Comparison of ENCODE assay signal across 1 cellular context in the genomic region with DNA sequence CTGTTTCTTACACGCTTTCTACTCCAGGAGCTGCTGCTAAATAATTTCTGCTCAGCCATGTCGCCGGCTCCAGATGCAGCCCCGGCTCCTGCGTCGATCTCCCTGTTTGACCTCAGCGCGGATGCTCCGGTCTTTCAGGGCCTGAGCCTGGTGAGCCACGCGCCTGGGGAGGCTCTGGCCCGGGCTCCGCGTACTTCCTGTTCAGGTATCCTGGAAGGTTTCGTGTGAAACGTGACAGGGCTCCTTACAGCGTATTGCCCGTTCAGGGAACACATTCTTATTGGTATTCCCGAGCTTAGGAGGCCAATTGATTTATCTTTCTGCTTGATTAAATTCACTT.
TF ChIP-seq lines count a peak whose summit lies in the region.

No MANE protein-coding gene starts in this region.

TF ChIP-seq in HepG2, 621 proteins besides CTCF, POLR2A, EP300 and RAD21 (continued from another document and continues in another):
- TF ChIP-seq, protein P1, sequence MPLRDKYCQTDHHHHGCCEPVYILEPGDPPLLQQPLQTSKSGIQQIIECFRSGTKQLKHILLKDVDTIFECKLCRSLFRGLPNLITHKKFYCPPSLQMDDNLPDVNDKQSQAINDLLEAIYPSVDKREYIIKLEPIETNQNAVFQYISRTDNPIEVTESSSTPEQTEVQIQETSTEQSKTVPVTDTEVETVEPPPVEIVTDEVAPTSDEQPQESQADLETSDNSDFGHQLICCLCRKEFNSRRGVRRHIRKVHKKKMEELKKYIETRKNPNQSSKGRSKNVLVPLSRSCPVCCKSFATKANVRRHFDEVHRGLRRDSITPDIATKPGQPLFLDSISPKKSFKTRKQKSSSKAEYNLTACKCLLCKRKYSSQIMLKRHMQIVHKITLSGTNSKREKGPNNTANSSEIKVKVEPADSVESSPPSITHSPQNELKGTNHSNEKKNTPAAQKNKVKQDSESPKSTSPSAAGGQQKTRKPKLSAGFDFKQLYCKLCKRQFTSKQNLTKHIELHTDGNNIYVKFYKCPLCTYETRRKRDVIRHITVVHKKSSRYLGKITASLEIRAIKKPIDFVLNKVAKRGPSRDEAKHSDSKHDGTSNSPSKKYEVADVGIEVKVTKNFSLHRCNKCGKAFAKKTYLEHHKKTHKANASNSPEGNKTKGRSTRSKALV (CRISPR knock-in tag; IDR thresholded peaks at IDR 0.05) = peak; percentile 77; the same call in 1 of the 2 replicates
- TF ChIP-seq, protein P2, sequence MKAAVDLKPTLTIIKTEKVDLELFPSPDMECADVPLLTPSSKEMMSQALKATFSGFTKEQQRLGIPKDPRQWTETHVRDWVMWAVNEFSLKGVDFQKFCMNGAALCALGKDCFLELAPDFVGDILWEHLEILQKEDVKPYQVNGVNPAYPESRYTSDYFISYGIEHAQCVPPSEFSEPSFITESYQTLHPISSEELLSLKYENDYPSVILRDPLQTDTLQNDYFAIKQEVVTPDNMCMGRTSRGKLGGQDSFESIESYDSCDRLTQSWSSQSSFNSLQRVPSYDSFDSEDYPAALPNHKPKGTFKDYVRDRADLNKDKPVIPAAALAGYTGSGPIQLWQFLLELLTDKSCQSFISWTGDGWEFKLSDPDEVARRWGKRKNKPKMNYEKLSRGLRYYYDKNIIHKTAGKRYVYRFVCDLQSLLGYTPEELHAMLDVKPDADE (CRISPR knock-in tag; IDR thresholded peaks at IDR 0.05) = 0 out of 2 replicates have a peak, but pooled peaks have one; percentile 48
- TF ChIP-seq ZNF225 (CRISPR knock-in tag; IDR thresholded peaks at IDR 0.05) (peak; percentile 41; the same call in 1 of the 2 replicates), MIER2 (CRISPR knock-in tag; IDR thresholded peaks at IDR 0.05) (no peak), FIP1L1 (IDR thresholded peaks at IDR 0.05; ENCODE audit: borderline replicate concordance, insufficient read depth, low read depth, low read length) (no peak), PHF20 (CRISPR knock-in tag; IDR thresholded peaks at IDR 0.05) (0 out of 2 replicates have a peak, but pooled peaks have one; percentile 34), ZNF446 (CRISPR knock-in tag; IDR thresholded peaks at IDR 0.05) (no peak), ZNF841 (CRISPR knock-in tag; IDR thresholded peaks at IDR 0.05; ENCODE audit: borderline replicate concordance) (no peak), MTF2 (CRISPR knock-in tag; IDR thresholded peaks at IDR 0.05; ENCODE audit: borderline replicate concordance) (no peak), ZNF709 (CRISPR knock-in tag; IDR thresholded peaks at IDR 0.05) (no peak), SETDB1 (CRISPR knock-in tag; IDR thresholded peaks at IDR 0.05; ENCODE audit: borderline replicate concordance) (no peak), XBP1 (CRISPR knock-in tag; IDR thresholded peaks at IDR 0.05) (no peak), CBFB (CRISPR knock-in tag; IDR thresholded peaks at IDR 0.05) (no peak), ZFP90 (CRISPR knock-in tag; IDR thresholded peaks at IDR 0.05; ENCODE audit: borderline replicate concordance) (peak; percentile 66), NFE2L1 (CRISPR knock-in tag; IDR thresholded peaks at IDR 0.05; ENCODE audit: borderline replicate concordance) (no peak), NR2F6 (IDR thresholded peaks at IDR 0.05) (no peak), NR2F6 (CRISPR knock-in tag; IDR thresholded peaks at IDR 0.05) (no peak), ZSCAN29 (CRISPR knock-in tag; conservative IDR thresholded peaks at IDR 0.05) (no peak), ZNF251 (CRISPR knock-in tag; IDR thresholded peaks at IDR 0.05) (no peak), MBNL3 (CRISPR knock-in tag; conservative IDR thresholded peaks at IDR 0.05) (no peak), RBAK (CRISPR knock-in tag; IDR thresholded peaks at IDR 0.05) (no peak), ARNT2 (CRISPR knock-in tag; IDR thresholded peaks at IDR 0.05; ENCODE audit: low read depth) (peak; percentile 71), ZNF543 (CRISPR knock-in tag; IDR thresholded peaks at IDR 0.05) (no peak; the same call in 1 of the 2 replicates), ZSCAN9 (CRISPR knock-in tag; IDR thresholded peaks at IDR 0.05; ENCODE audit: borderline replicate concordance) (no peak), AGO1 (IDR thresholded peaks at IDR 0.05; ENCODE audit: low read depth, low read length, poor library complexity, severe bottlenecking) (peak; percentile 8), MEIS2 (CRISPR knock-in tag; IDR thresholded peaks at IDR 0.05) (no peak), MAF1 (CRISPR knock-in tag; IDR thresholded peaks at IDR 0.05; ENCODE audit: borderline replicate concordance) (peak; percentile 57; the same call in 1 of the 2 replicates), ZFY (CRISPR knock-in tag; IDR thresholded peaks at IDR 0.05) (peak; percentile 42; the same call in 1 of the 2 replicates), BCL6 (CRISPR knock-in tag; IDR thresholded peaks at IDR 0.05) (0 out of 2 replicates have a peak, but pooled peaks have one; percentile 12), IRX3 (CRISPR knock-in tag; IDR thresholded peaks at IDR 0.05; ENCODE audit: borderline replicate concordance, low read depth) (no peak), ZNF367 (CRISPR knock-in tag; IDR thresholded peaks at IDR 0.05; ENCODE audit: borderline replicate concordance) (0 out of 2 replicates have a peak, but pooled peaks have one; percentile 15), NFKB2 (CRISPR knock-in tag; IDR thresholded peaks at IDR 0.05; ENCODE audit: borderline replicate concordance) (peak; percentile 52; the same call in 1 of the 2 replicates), ZNF24 (IDR thresholded peaks at IDR 0.05) (no peak), RARA (CRISPR knock-in tag; IDR thresholded peaks at IDR 0.05) (0 out of 2 replicates have a peak, but pooled peaks have one; percentile 12), ZNF232 (CRISPR knock-in tag; IDR thresholded peaks at IDR 0.05; ENCODE audit: borderline replicate concordance) (no peak), MAFK (conservative IDR thresholded peaks at IDR 0.05 in 1 of 2, IDR thresholded peaks at IDR 0.05 in 1 of 2; ENCODE audit: low read length in 2 of 2) (no peak), SMAD9 (CRISPR knock-in tag; IDR thresholded peaks at IDR 0.05) (no peak)
- TF ChIP-seq, protein P3, sequence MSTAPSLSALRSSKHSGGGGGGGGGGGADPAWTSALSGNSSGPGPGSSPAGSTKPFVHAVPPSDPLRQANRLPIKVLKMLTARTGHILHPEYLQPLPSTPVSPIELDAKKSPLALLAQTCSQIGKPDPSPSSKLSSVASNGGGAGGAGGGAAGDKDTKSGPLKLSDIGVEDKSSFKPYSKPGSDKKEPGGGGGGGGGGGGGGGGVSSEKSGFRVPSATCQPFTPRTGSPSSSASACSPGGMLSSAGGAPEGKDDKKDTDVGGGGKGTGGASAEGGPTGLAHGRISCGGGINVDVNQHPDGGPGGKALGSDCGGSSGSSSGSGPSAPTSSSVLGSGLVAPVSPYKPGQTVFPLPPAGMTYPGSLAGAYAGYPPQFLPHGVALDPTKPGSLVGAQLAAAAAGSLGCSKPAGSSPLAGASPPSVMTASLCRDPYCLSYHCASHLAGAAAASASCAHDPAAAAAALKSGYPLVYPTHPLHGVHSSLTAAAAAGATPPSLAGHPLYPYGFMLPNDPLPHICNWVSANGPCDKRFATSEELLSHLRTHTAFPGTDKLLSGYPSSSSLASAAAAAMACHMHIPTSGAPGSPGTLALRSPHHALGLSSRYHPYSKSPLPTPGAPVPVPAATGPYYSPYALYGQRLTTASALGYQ (CRISPR knock-in tag; IDR thresholded peaks at IDR 0.05) = peak; percentile 78
- TF ChIP-seq, protein P4, sequence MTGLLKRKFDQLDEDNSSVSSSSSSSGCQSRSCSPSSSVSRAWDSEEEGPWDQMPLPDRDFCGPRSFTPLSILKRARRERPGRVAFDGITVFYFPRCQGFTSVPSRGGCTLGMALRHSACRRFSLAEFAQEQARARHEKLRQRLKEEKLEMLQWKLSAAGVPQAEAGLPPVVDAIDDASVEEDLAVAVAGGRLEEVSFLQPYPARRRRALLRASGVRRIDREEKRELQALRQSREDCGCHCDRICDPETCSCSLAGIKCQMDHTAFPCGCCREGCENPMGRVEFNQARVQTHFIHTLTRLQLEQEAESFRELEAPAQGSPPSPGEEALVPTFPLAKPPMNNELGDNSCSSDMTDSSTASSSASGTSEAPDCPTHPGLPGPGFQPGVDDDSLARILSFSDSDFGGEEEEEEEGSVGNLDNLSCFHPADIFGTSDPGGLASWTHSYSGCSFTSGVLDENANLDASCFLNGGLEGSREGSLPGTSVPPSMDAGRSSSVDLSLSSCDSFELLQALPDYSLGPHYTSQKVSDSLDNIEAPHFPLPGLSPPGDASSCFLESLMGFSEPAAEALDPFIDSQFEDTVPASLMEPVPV (CRISPR knock-in tag; IDR thresholded peaks at IDR 0.05) = peak; percentile 39; the same call in 1 of the 2 replicates
- TF ChIP-seq, protein P5, sequence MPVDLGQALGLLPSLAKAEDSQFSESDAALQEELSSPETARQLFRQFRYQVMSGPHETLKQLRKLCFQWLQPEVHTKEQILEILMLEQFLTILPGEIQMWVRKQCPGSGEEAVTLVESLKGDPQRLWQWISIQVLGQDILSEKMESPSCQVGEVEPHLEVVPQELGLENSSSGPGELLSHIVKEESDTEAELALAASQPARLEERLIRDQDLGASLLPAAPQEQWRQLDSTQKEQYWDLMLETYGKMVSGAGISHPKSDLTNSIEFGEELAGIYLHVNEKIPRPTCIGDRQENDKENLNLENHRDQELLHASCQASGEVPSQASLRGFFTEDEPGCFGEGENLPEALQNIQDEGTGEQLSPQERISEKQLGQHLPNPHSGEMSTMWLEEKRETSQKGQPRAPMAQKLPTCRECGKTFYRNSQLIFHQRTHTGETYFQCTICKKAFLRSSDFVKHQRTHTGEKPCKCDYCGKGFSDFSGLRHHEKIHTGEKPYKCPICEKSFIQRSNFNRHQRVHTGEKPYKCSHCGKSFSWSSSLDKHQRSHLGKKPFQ (CRISPR knock-in tag; IDR thresholded peaks at IDR 0.05; ENCODE audit: insufficient replicate concordance) = no peak
- TF ChIP-seq, protein P6, sequence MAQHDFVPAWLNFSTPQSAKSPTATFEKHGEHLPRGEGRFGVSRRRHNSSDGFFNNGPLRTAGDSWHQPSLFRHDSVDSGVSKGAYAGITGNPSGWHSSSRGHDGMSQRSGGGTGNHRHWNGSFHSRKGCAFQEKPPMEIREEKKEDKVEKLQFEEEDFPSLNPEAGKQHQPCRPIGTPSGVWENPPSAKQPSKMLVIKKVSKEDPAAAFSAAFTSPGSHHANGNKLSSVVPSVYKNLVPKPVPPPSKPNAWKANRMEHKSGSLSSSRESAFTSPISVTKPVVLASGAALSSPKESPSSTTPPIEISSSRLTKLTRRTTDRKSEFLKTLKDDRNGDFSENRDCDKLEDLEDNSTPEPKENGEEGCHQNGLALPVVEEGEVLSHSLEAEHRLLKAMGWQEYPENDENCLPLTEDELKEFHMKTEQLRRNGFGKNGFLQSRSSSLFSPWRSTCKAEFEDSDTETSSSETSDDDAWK (CRISPR knock-in tag; IDR thresholded peaks at IDR 0.05) = no peak
- TF ChIP-seq, protein P7, sequence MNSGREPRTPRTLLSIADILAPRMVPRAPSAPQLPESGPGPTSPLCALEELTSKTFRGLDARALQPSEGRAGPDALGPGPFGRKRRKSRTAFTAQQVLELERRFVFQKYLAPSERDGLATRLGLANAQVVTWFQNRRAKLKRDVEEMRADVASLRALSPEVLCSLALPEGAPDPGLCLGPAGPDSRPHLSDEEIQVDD (CRISPR knock-in tag; IDR thresholded peaks at IDR 0.05; ENCODE audit: borderline replicate concordance) = no peak
- TF ChIP-seq, protein P8, sequence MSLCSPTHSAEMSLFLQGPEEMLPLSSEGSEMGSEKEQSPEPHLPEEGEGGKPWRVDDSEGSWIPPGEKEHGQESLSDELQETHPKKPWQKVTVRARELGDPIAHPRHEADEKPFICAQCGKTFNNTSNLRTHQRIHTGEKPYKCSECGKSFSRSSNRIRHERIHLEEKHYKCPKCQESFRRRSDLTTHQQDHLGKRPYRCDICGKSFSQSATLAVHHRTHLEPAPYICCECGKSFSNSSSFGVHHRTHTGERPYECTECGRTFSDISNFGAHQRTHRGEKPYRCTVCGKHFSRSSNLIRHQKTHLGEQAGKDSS (CRISPR knock-in tag; IDR thresholded peaks at IDR 0.05; ENCODE audit: borderline replicate concordance, low read depth) = no peak
- TF ChIP-seq, protein P9, sequence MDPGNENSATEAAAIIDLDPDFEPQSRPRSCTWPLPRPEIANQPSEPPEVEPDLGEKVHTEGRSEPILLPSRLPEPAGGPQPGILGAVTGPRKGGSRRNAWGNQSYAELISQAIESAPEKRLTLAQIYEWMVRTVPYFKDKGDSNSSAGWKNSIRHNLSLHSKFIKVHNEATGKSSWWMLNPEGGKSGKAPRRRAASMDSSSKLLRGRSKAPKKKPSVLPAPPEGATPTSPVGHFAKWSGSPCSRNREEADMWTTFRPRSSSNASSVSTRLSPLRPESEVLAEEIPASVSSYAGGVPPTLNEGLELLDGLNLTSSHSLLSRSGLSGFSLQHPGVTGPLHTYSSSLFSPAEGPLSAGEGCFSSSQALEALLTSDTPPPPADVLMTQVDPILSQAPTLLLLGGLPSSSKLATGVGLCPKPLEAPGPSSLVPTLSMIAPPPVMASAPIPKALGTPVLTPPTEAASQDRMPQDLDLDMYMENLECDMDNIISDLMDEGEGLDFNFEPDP (CRISPR knock-in tag; conservative IDR thresholded peaks at IDR 0.05) = no peak
- TF ChIP-seq, protein P10, sequence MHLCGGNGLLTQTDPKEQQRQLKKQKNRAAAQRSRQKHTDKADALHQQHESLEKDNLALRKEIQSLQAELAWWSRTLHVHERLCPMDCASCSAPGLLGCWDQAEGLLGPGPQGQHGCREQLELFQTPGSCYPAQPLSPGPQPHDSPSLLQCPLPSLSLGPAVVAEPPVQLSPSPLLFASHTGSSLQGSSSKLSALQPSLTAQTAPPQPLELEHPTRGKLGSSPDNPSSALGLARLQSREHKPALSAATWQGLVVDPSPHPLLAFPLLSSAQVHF (CRISPR knock-in tag; IDR thresholded peaks at IDR 0.05) = no peak
- TF ChIP-seq, protein P11, sequence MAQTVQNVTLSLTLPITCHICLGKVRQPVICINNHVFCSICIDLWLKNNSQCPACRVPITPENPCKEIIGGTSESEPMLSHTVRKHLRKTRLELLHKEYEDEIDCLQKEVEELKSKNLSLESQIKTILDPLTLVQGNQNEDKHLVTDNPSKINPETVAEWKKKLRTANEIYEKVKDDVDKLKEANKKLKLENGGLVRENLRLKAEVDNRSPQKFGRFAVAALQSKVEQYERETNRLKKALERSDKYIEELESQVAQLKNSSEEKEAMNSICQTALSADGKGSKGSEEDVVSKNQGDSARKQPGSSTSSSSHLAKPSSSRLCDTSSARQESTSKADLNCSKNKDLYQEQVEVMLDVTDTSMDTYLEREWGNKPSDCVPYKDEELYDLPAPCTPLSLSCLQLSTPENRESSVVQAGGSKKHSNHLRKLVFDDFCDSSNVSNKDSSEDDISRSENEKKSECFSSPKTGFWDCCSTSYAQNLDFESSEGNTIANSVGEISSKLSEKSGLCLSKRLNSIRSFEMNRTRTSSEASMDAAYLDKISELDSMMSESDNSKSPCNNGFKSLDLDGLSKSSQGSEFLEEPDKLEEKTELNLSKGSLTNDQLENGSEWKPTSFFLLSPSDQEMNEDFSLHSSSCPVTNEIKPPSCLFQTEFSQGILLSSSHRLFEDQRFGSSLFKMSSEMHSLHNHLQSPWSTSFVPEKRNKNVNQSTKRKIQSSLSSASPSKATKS (CRISPR knock-in tag; IDR thresholded peaks at IDR 0.05) = no peak
